Comparison of ENCODE assay signal across 1 cellular context in the genomic region with DNA sequence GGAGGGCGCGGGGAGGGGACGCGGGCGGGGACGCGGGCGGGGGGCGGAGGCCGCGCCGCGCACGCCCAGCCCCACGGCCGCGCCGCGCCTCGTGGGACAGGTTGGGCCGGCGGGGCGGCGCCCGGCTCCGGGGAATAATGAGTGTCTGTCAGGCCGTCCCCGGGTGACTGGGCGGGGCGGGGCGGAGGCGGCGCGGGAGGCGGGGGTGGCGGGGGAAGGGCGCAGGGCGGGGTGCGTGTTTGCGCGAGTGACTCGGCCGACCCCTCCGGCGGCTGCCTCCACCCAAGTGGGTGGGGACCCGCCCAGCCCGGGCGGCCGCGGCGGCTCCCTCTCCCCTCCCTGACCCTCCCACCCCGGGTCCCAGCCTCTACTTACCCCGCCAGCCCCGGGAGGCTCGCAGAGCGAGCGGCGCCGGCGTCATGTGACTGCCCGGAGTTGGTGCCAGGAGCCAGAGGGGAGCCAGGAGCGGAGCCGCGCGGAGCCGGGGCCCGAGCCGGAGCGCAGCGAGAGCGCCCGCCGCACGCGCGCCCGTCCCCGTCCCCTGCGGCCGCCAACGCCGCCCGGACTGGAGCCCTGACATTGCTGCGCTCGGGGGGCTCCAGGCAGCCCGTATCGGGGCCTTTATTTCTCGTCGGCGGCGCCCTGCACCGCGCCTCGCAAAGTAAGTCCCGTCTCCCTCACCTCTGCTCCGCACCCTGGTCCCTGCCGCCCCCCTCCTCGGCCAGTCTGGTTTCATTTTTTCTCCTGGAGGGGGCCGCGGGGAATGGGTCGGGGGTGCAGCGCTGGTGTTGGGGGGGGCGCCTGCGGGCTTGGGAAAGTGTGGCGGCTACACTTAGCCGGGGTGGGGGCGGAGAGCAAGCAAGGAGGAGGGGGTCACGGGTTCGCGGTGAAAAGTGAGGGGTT.
A peak's percentile ranks its signal among the peaks of the same experiment; 100 is the strongest.
TF ChIP-seq lines count a peak whose summit lies in the region.

A gene (plus strand): TSS at position 399 of the 903 bp plus-strand sequence. CDS start 16,427 bp downstream, outside the sequence.

TF ChIP-seq in HepG2, 621 proteins besides CTCF, POLR2A, EP300 and RAD21 (continued from another document and continues in another):
- TF ChIP-seq TBL1XR1 (IDR thresholded peaks at IDR 0.05; ENCODE audit: borderline replicate concordance, low read length, partially characterized antibody) (no peak), ZNF331 (CRISPR knock-in tag; IDR thresholded peaks at IDR 0.05) (0 out of 2 replicates have a peak, but pooled peaks have one; percentile 6), ZFX (CRISPR knock-in tag; IDR thresholded peaks at IDR 0.05; ENCODE audit: low read depth) (no peak; the same call in 1 of the 2 replicates), ZNF207 (IDR thresholded peaks at IDR 0.05; ENCODE audit: borderline replicate concordance) (no peak), BRD4 (CRISPR knock-in tag; IDR thresholded peaks at IDR 0.05) (0 out of 2 replicates have a peak, but pooled peaks have one; percentile 16), XRCC5 (optimal IDR thresholded peaks at IDR 0.05; ENCODE audit: low read length) (peak; percentile 22), SOX5 (CRISPR knock-in tag; IDR thresholded peaks at IDR 0.05; ENCODE audit: borderline replicate concordance) (no peak), ZNF747 (CRISPR knock-in tag; IDR thresholded peaks at IDR 0.05; ENCODE audit: borderline replicate concordance) (no peak), HES4 (CRISPR knock-in tag; IDR thresholded peaks at IDR 0.05; ENCODE audit: borderline replicate concordance) (no peak), ZNF891 (CRISPR knock-in tag; IDR thresholded peaks at IDR 0.05) (no peak), YY1 (IDR thresholded peaks at IDR 0.05; ENCODE audit: insufficient read depth, insufficient replicate concordance, low read depth, low read length) (peak; percentile 56), AGO2 (optimal IDR thresholded peaks at IDR 0.05; ENCODE audit: low read depth, low read length) (peak; percentile 98), MED1 (CRISPR knock-in tag; IDR thresholded peaks at IDR 0.05) (peak; percentile 33; the same call in 1 of the 2 replicates), NCOA1 (CRISPR knock-in tag; IDR thresholded peaks at IDR 0.05) (no peak), NR1H2 (CRISPR knock-in tag; IDR thresholded peaks at IDR 0.05; ENCODE audit: borderline replicate concordance, low read depth) (no peak), CBX5 (CRISPR knock-in tag; IDR thresholded peaks at IDR 0.05; ENCODE audit: borderline replicate concordance) (no peak), POLR2G (IDR thresholded peaks at IDR 0.05; ENCODE audit: low read depth, low read length) (peak; percentile 63; the same call in 1 of the 2 replicates), SP1 (IDR thresholded peaks at IDR 0.05) (no peak), SP1 (CRISPR knock-in tag; IDR thresholded peaks at IDR 0.05) (0 out of 2 replicates have a peak, but pooled peaks have one; percentile 17), ZNF761 (CRISPR knock-in tag; conservative IDR thresholded peaks at IDR 0.05) (no peak), PPARG (CRISPR knock-in tag; conservative IDR thresholded peaks at IDR 0.05) (no peak), ASH2L (IDR thresholded peaks at IDR 0.05; ENCODE audit: insufficient read length, low read depth, low read length) (peak; percentile 45), RFXAP (CRISPR knock-in tag; IDR thresholded peaks at IDR 0.05; ENCODE audit: borderline replicate concordance) (no peak), POLR2AphosphoS5 (IDR thresholded peaks at IDR 0.05; ENCODE audit: low read depth, low read length) (peak; percentile 57), ZNF607 (CRISPR knock-in tag; IDR thresholded peaks at IDR 0.05; ENCODE audit: borderline replicate concordance) (no peak), BHLHE40 (IDR thresholded peaks at IDR 0.05; ENCODE audit: low read length) (0 out of 2 replicates have a peak, but pooled peaks have one; percentile 3), BCL6 (CRISPR knock-in tag; IDR thresholded peaks at IDR 0.05) (peak; percentile 12; the same call in 1 of the 2 replicates), ZSCAN25 (CRISPR knock-in tag; IDR thresholded peaks at IDR 0.05) (peak; percentile 68), MAFK (conservative IDR thresholded peaks at IDR 0.05 in 1 of 2, IDR thresholded peaks at IDR 0.05 in 1 of 2; ENCODE audit: low read length in 2 of 2) (no peak), HOXA3 (CRISPR knock-in tag; IDR thresholded peaks at IDR 0.05) (peak; percentile 20; the same call in 1 of the 2 replicates), PHF8 (CRISPR knock-in tag; IDR thresholded peaks at IDR 0.05) (peak; percentile 29; the same call in 1 of the 2 replicates)
- TF ChIP-seq, protein P1, sequence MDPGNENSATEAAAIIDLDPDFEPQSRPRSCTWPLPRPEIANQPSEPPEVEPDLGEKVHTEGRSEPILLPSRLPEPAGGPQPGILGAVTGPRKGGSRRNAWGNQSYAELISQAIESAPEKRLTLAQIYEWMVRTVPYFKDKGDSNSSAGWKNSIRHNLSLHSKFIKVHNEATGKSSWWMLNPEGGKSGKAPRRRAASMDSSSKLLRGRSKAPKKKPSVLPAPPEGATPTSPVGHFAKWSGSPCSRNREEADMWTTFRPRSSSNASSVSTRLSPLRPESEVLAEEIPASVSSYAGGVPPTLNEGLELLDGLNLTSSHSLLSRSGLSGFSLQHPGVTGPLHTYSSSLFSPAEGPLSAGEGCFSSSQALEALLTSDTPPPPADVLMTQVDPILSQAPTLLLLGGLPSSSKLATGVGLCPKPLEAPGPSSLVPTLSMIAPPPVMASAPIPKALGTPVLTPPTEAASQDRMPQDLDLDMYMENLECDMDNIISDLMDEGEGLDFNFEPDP (CRISPR knock-in tag; conservative IDR thresholded peaks at IDR 0.05): 0 out of 2 replicates have a peak, but pooled peaks have one; percentile 55
- TF ChIP-seq, protein P2, sequence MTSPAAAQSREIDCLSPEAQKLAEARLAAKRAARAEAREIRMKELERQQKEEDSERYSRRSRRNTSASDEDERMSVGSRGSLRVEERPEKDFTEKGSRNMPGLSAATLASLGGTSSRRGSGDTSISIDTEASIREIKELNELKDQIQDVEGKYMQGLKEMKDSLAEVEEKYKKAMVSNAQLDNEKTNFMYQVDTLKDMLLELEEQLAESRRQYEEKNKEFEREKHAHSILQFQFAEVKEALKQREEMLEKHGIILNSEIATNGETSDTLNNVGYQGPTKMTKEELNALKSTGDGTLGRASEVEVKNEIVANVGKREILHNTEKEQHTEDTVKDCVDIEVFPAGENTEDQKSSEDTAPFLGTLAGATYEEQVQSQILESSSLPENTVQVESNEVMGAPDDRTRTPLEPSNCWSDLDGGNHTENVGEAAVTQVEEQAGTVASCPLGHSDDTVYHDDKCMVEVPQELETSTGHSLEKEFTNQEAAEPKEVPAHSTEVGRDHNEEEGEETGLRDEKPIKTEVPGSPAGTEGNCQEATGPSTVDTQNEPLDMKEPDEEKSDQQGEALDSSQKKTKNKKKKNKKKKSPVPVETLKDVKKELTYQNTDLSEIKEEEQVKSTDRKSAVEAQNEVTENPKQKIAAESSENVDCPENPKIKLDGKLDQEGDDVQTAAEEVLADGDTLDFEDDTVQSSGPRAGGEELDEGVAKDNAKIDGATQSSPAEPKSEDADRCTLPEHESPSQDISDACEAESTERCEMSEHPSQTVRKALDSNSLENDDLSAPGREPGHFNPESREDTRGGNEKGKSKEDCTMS (CRISPR knock-in tag; conservative IDR thresholded peaks at IDR 0.05): no peak
- TF ChIP-seq, protein P3, sequence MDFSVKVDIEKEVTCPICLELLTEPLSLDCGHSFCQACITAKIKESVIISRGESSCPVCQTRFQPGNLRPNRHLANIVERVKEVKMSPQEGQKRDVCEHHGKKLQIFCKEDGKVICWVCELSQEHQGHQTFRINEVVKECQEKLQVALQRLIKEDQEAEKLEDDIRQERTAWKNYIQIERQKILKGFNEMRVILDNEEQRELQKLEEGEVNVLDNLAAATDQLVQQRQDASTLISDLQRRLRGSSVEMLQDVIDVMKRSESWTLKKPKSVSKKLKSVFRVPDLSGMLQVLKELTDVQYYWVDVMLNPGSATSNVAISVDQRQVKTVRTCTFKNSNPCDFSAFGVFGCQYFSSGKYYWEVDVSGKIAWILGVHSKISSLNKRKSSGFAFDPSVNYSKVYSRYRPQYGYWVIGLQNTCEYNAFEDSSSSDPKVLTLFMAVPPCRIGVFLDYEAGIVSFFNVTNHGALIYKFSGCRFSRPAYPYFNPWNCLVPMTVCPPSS (IDR thresholded peaks at IDR 0.05): no peak
- TF ChIP-seq, protein P4, sequence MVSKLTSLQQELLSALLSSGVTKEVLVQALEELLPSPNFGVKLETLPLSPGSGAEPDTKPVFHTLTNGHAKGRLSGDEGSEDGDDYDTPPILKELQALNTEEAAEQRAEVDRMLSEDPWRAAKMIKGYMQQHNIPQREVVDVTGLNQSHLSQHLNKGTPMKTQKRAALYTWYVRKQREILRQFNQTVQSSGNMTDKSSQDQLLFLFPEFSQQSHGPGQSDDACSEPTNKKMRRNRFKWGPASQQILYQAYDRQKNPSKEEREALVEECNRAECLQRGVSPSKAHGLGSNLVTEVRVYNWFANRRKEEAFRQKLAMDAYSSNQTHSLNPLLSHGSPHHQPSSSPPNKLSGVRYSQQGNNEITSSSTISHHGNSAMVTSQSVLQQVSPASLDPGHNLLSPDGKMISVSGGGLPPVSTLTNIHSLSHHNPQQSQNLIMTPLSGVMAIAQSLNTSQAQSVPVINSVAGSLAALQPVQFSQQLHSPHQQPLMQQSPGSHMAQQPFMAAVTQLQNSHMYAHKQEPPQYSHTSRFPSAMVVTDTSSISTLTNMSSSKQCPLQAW (CRISPR knock-in tag; IDR thresholded peaks at IDR 0.05): no peak
- TF ChIP-seq, protein P5, sequence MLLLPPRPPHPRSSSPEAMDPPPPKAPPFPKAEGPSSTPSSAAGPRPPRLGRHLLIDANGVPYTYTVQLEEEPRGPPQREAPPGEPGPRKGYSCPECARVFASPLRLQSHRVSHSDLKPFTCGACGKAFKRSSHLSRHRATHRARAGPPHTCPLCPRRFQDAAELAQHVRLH (CRISPR knock-in tag; IDR thresholded peaks at IDR 0.05; ENCODE audit: borderline replicate concordance, low read depth): no peak
- TF ChIP-seq, protein P6, sequence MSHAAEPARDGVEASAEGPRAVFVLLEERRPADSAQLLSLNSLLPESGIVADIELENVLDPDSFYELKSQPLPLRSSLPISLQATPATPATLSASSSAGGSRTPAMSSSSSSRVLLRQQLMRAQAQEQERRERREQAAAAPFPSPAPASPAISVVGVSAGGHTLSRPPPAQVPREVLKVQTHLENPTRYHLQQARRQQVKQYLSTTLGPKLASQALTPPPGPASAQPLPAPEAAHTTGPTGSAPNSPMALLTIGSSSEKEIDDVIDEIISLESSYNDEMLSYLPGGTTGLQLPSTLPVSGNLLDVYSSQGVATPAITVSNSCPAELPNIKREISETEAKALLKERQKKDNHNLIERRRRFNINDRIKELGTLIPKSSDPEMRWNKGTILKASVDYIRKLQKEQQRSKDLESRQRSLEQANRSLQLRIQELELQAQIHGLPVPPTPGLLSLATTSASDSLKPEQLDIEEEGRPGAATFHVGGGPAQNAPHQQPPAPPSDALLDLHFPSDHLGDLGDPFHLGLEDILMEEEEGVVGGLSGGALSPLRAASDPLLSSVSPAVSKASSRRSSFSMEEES (CRISPR knock-in tag; IDR thresholded peaks at IDR 0.05): peak; percentile 57; the same call in 1 of the 2 replicates
- TF ChIP-seq, protein P7, sequence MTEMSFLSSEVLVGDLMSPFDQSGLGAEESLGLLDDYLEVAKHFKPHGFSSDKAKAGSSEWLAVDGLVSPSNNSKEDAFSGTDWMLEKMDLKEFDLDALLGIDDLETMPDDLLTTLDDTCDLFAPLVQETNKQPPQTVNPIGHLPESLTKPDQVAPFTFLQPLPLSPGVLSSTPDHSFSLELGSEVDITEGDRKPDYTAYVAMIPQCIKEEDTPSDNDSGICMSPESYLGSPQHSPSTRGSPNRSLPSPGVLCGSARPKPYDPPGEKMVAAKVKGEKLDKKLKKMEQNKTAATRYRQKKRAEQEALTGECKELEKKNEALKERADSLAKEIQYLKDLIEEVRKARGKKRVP (CRISPR knock-in tag; IDR thresholded peaks at IDR 0.05): no peak
- TF ChIP-seq, protein P8, sequence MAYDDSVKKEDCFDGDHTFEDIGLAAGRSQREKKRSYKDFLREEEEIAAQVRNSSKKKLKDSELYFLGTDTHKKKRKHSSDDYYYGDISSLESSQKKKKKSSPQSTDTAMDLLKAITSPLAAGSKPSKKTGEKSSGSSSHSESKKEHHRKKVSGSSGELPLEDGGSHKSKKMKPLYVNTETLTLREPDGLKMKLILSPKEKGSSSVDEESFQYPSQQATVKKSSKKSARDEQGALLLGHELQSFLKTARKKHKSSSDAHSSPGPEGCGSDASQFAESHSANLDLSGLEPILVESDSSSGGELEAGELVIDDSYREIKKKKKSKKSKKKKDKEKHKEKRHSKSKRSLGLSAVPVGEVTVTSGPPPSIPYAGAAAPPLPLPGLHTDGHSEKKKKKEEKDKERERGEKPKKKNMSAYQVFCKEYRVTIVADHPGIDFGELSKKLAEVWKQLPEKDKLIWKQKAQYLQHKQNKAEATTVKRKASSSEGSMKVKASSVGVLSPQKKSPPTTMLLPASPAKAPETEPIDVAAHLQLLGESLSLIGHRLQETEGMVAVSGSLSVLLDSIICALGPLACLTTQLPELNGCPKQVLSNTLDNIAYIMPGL (CRISPR knock-in tag; IDR thresholded peaks at IDR 0.05; ENCODE audit: borderline replicate concordance in 1 of 2, low read depth in 1 of 2): 0 out of 4 replicates have a peak, but pooled peaks of 1 of the 2 experiments have one; percentile 7
- TF ChIP-seq, protein P9, sequence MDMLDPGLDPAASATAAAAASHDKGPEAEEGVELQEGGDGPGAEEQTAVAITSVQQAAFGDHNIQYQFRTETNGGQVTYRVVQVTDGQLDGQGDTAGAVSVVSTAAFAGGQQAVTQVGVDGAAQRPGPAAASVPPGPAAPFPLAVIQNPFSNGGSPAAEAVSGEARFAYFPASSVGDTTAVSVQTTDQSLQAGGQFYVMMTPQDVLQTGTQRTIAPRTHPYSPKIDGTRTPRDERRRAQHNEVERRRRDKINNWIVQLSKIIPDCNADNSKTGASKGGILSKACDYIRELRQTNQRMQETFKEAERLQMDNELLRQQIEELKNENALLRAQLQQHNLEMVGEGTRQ (IDR thresholded peaks at IDR 0.05; ENCODE audit: low read depth, low read length): no peak
- TF ChIP-seq, protein P9 (CRISPR knock-in tag; IDR thresholded peaks at IDR 0.05; ENCODE audit: borderline replicate concordance): no peak; the same call in 1 of the 2 replicates
